ENCODE assay signal across 17 cellular contexts in the genomic region with DNA sequence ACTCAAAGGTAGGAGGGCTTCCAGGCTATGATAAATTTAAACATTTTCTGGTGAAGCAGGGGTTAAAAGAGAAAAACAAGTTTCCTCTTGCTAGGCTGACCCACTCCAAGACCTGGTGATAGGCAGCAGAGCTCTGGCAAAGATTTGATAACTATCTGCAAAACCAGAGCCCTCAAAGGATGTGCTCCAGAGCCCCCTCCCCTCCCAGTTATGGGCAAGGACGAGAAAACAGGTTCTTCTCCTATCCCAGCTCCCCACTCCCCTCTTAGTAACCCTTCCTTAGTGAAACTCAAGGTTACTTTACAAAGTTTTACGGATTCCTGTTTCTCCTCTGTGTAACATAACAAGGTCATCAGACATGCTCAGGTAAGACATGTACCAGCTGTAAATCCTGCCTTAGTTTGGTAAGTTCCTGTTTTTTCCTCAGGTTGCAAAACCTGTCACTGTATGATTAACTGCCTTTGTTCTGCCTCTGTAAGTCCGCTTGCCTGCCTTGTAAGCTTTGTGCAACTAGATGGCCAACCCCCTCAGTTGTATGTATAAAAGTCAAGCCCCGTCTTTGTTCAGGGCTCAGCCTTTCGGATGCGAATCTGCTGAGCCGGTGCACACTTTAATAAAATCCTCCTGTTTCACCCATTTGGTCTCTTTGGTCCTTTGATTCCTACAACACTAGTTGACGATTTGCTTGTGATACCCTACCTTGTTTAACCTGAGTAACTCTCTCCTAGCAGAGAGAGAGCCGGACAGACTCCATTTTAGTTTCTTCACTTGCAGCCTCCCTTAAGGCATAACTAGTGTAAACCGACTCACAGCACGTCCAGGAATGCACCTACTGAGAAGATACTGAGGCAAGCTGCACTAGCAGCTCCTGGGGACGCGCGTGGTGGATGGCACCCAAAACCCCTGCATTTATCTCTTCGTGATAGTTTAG. TPM values are rescaled to one million over a fixed set of nuclear protein-coding genes. Genes with fewer than 3 reads are reported as not detected.
DNase-seq lines count a peak whose midpoint lies in the region; ATAC-seq and TF ChIP-seq lines count a peak whose summit lies in the region.
"Had no signal": no experiment of that assay in that cellular context is flagged by ENCODE, and none has a peak within 500 bp of the region (broad histone marks: within the 10 kb centered on the region; RNA-seq: fewer than 3 reads in every experiment).

No MANE protein-coding gene starts in this region.

- H3K9me3 ChIP-seq in smooth muscle cell (replicated peaks; ENCODE audit: low read depth), result no peaks in the 10 kb centered on the region
- H3K9me3 ChIP-seq: A549, adrenal gland, uterus had no signal

- peak overlapping the region; percentile 58 for H2AFZ ChIP-seq in smooth muscle cell (ENCODE audit: low read depth)

- H4K20me1 ChIP-seq in smooth muscle cell (ENCODE audit: low read depth), result no peaks in the 10 kb centered on the region

- DNase-seq in NCI-H510A treated with DMSO at 0.1 percent for 48 hours (lab: John Stamatoyannopoulos, UW), result peak; percentile 25
- no peak for DNase-seq in NCI-H510A (lab: John Stamatoyannopoulos, UW)
- peak; percentile 81 for DNase-seq in NOMO-1 treated with DMSO at 0.1 percent for 48 hours (lab: John Stamatoyannopoulos, UW; ENCODE audit: unreplicated experiment)
- peak; percentile 66 for DNase-seq in epithelial cell of prostate (ENCODE audit: low read depth, low spot score)
- no peak for DNase-seq in smooth muscle cell (lab: John Stamatoyannopoulos, UW; ENCODE audit: unreplicated experiment)
- DNase-seq in OCI-M2 (lab: John Stamatoyannopoulos, UW; ENCODE audit: unreplicated experiment), result no peak
- DNase-seq: adrenal gland, NCI-H2227 treated with DMSO at 0.1 percent for 48 hours, occipital lobe, SHP77, uterus had no signal

- H3K36me3 ChIP-seq in smooth muscle cell (ENCODE audit: low read depth), result no peaks in the 10 kb centered on the region
- H3K36me3 ChIP-seq: adrenal gland, uterus had no signal

- H3K27ac ChIP-seq in epithelial cell of prostate, result peak overlapping the region; percentile 21
- no peak overlapping the region for H3K27ac ChIP-seq in smooth muscle cell (ENCODE audit: low read depth)
- H3K27ac ChIP-seq: A549, adrenal gland, foreskin keratinocyte, uterus had no signal

- no peak overlapping the region for H3K9ac ChIP-seq in smooth muscle cell (ENCODE audit: low read depth)

- no peaks in the 10 kb centered on the region for H3F3A ChIP-seq in smooth muscle cell (ENCODE audit: low read depth)

- no peak overlapping the region for H3K4me3 ChIP-seq in smooth muscle cell
- H3K4me3 ChIP-seq: A549, adrenal gland, uterus had no signal

- WGBS in smooth muscle cell (ENCODE audit: low lambda C conversion rate), result 57% methylated on average over 15 of the region's 15 CpGs

- H3K27me3 ChIP-seq in smooth muscle cell (ENCODE audit: low read depth), result peaks cover 22% of the 10 kb centered on the region
- H3K27me3 ChIP-seq: adrenal gland, foreskin keratinocyte had no signal

- no peak for TF ChIP-seq CTCF in smooth muscle cell (IDR thresholded peaks at IDR 0.05; ENCODE audit: borderline replicate concordance, insufficient read depth, poor library complexity, severe bottlenecking)

- H3K4me1 ChIP-seq in smooth muscle cell (ENCODE audit: low read depth), result no peaks in the 10 kb centered on the region
- H3K4me1 ChIP-seq: A549, adrenal gland, uterus had no signal

- no peak for ATAC-seq in HG03520 (IDR thresholded peaks at IDR 0.05; ENCODE audit: unreplicated experiment)
- ATAC-seq in GM21526 (IDR thresholded peaks at IDR 0.05; ENCODE audit: low FRiP score, unreplicated experiment), result no peak
- ATAC-seq: A549, foreskin keratinocyte, HCT116 had no signal

- H3K4me2 ChIP-seq in smooth muscle cell, result no peak overlapping the region
- H3K4me2 ChIP-seq: A549 had no signal

- H3K79me2 ChIP-seq in smooth muscle cell (ENCODE audit: low read depth), result no peaks in the 10 kb centered on the region

RNA-seq across cellular contexts. Expression of gene APOBEC3H, which starts 13.9 kb away (rescaled TPM):
- total RNA-seq in smooth muscle cell, result 0.31 TPM in 1 of 2 replicates, not detected in the other
- polyA plus RNA-seq in smooth muscle cell, result 0.57 and 1.5 TPM in 2 replicates
- total RNA-seq: dermis microvascular lymphatic vessel endothelial cell, occipital lobe had no signal

RNA-seq across cellular contexts. Expression of gene APOBEC3G, which starts 33.8 kb away (rescaled TPM):
- total RNA-seq in smooth muscle cell, result 1.9 and 10.3 TPM in 2 replicates
- polyA plus RNA-seq in smooth muscle cell, result 2.9 and 3.2 TPM in 2 replicates
- polyA plus RNA-seq: A549 had no signal

RNA-seq across cellular contexts. Expression of gene CBX7, which starts 41.6 kb away (rescaled TPM):
- total RNA-seq in smooth muscle cell, result 0.40 and 4.8 TPM in 2 replicates
- polyA plus RNA-seq in smooth muscle cell, result 1.7 and 2.2 TPM in 2 replicates

Comparison
In these comparisons a context has a peak if more than half of its experiments do, and no peak if none do; other contexts are left out.
1. DNase-seq: peak in NCI-H510A treated with DMSO at 0.1 percent for 48 hours (single experiment), NOMO-1 treated with DMSO at 0.1 percent for 48 hours (single experiment) and epithelial cell of prostate (single experiment); none in NCI-H510A (single experiment), smooth muscle cell (single experiment) and OCI-M2 (single experiment).